8 cellular contexts compared by ENCODE assay signal in the genomic region with DNA sequence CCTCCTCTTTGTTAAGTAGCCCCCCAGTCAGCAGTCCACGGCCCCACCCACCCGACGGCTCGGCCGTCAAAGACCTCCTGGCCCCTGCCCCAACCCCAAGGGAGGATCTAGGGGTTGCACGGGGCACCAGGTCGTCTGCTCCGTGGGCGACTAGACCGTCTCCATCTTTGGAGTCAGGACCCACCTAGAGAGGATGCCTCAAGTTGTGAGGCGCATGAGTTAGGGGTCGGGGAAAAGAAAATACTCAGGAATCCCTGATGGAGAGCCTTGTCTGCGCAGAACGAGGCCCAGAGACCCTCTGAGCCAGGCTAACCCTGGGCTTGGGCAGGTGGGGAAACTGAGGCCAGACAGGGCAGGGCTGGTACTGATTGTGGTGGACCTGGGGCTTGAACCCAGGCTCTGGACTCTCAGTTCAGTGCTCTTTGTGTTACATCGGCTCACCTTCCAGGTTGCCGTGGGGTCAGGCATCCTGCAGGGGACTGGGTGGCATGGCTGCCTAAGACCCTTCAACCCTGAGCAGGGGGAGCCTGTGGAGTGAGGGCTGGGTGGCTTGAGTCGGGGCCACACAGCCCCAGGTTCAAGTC. TPM values are rescaled to one million over a fixed set of nuclear protein-coding genes. Genes with fewer than 3 reads are reported as not detected.
DNase-seq lines count a peak whose midpoint lies in the region; ATAC-seq and TF ChIP-seq lines count a peak whose summit lies in the region.

No MANE protein-coding gene starts in this region.

- H3K36me3 Mint-ChIP-seq in dendritic cell treated with granulocyte-macrophage colony-stimulating factor and Interleukin-4, amounts not matched to agents 40 ng/mL and 50 ng/mL, for 4 days (ENCODE audit: low read depth) = no peaks in the 10 kb centered on the region
- no peaks in the 10 kb centered on the region for H3K36me3 Mint-ChIP-seq in natural killer cell

- peak overlapping the region; percentile 20 for H3K27ac Mint-ChIP-seq in dendritic cell treated with granulocyte-macrophage colony-stimulating factor and Interleukin-4, amounts not matched to agents 40 ng/mL and 50 ng/mL, for 4 days
- H3K27ac Mint-ChIP-seq in natural killer cell = no peak overlapping the region

- peak overlapping the region; percentile 71 for H3K4me3 ChIP-seq in AG04449 (ENCODE audit: low read depth, low read length)
- H3K4me3 ChIP-seq in Jurkat, Clone E6-1 (ENCODE audit: low read length) = peak overlapping the region; percentile 50

- H3K4me1 Mint-ChIP-seq in dendritic cell treated with granulocyte-macrophage colony-stimulating factor and Interleukin-4, amounts not matched to agents 40 ng/mL and 50 ng/mL, for 4 days (ENCODE audit: low read depth) = peaks cover 48% of the 10 kb centered on the region
- H3K4me1 Mint-ChIP-seq in natural killer cell = peaks cover 6 to 9% of the 10 kb centered on the region in 2 donors

- CTCF ChIA-PET in AG04449 (lab: Yijun Ruan, JAX) = interaction anchor here (3.7 to 13.1 kb wide), 2 partner anchors 9 to 87 kb away, joined by 13 to 135 read pairs; no protein-coding TSS in a partner anchor

- no peaks in the 10 kb centered on the region for H3K9me3 Mint-ChIP-seq in dendritic cell treated with granulocyte-macrophage colony-stimulating factor and Interleukin-4, amounts not matched to agents 40 ng/mL and 50 ng/mL, for 4 days
- H3K9me3 Mint-ChIP-seq in natural killer cell = no peaks in the 10 kb centered on the region

- TF ChIP-seq CTCF in AG04449 (IDR thresholded peaks at IDR 0.05; ENCODE audit: insufficient read depth, low read length, missing control alignments) = no peak
- no peak for TF ChIP-seq CTCF in natural killer cell (IDR thresholded peaks at IDR 0.05)

- intact Hi-C loops in dendritic cell treated with granulocyte-macrophage colony-stimulating factor and Interleukin-4, amounts not matched to agents 40 ng/mL and 50 ng/mL, for 4 days (cut with micrococcal nuclease) = loop anchor here (5.0 kb wide), 1 partner anchor 55 kb away; the partner anchor contains the start of genes DDX24 and IFI27L1
- intact Hi-C loops in natural killer cell (cut with micrococcal nuclease) = loop anchor here (1.0 kb wide), 1 partner anchor 54 kb away; the partner anchor contains the start of genes DDX24 and IFI27L1

- peak overlapping the region; percentile 66 for H3K4me3 Mint-ChIP-seq in dendritic cell treated with granulocyte-macrophage colony-stimulating factor and Interleukin-4, amounts not matched to agents 40 ng/mL and 50 ng/mL, for 4 days
- peak overlapping the region; percentile 55 for H3K4me3 Mint-ChIP-seq in natural killer cell

- no peak for DNase-seq in AG04449 (ENCODE audit: low read depth, low spot score)
- no peak for DNase-seq in Jurkat, Clone E6-1 (ENCODE audit: low read depth, low spot score)
- no peak for DNase-seq in natural killer cell
- DNase-seq in NCI-H146 (lab: John Stamatoyannopoulos, UW) = no peak

- POLR2A ChIA-PET in AG04449 (lab: Yijun Ruan, JAX) = no interaction called here

- ATAC-seq in natural killer cell = no peak
- ATAC-seq in HG03520 (IDR thresholded peaks at IDR 0.05; ENCODE audit: unreplicated experiment) = no peak
- ATAC-seq in HG03139 (IDR thresholded peaks at IDR 0.05; ENCODE audit: unreplicated experiment) = no peak
- ATAC-seq in GM19035 (IDR thresholded peaks at IDR 0.05; ENCODE audit: unreplicated experiment) = no peak

- peaks cover 4% of the 10 kb centered on the region for H3K27me3 Mint-ChIP-seq in dendritic cell treated with granulocyte-macrophage colony-stimulating factor and Interleukin-4, amounts not matched to agents 40 ng/mL and 50 ng/mL, for 4 days
- peaks cover 23 to 26% of the 10 kb centered on the region in 2 donors for H3K27me3 Mint-ChIP-seq in natural killer cell (ENCODE audit: low read depth in 2 of 2)

RNA-seq across cellular contexts. Expression of gene OTUB2, which starts 0.8 kb away (rescaled TPM):
- 2.6 TPM for polyA plus RNA-seq in Jurkat, Clone E6-1 (2012; ENCODE audit: insufficient read depth, insufficient read length)
- total RNA-seq in natural killer cell = under 1 TPM in 2 of 3 donors, not detected in 1; 0.09 to 0.13 TPM

RNA-seq across cellular contexts. Expression of gene CCDC197, which starts 29.9 kb away (rescaled TPM):
- not detected for polyA plus RNA-seq in Jurkat, Clone E6-1 (2012; ENCODE audit: insufficient read depth, insufficient read length)
- total RNA-seq in natural killer cell = not detected

RNA-seq across cellular contexts. Expression of gene ASB2, which starts 50.6 kb away (rescaled TPM):
- not detected for polyA plus RNA-seq in Jurkat, Clone E6-1 (2012; ENCODE audit: insufficient read depth, insufficient read length)
- 1 to 10 TPM; 3.7 to 7.2 (median 4.8) TPM for total RNA-seq in natural killer cell

RNA-seq across cellular contexts. Expression of gene DDX24, which starts 54.0 kb away (rescaled TPM):
- 322 TPM for polyA plus RNA-seq in Jurkat, Clone E6-1 (2012; ENCODE audit: insufficient read depth, insufficient read length)
- total RNA-seq in natural killer cell = 100 to 1,000 TPM; 250 to 357 (median 296) TPM

RNA-seq across cellular contexts. Expression of gene IFI27L1, which starts 54.1 kb away (rescaled TPM):
- 118 TPM for polyA plus RNA-seq in Jurkat, Clone E6-1 (2012; ENCODE audit: insufficient read depth, insufficient read length)
- total RNA-seq in natural killer cell = 10 to 100 TPM; 10.1 to 15.1 (median 12.1) TPM
